In the genomic region with DNA sequence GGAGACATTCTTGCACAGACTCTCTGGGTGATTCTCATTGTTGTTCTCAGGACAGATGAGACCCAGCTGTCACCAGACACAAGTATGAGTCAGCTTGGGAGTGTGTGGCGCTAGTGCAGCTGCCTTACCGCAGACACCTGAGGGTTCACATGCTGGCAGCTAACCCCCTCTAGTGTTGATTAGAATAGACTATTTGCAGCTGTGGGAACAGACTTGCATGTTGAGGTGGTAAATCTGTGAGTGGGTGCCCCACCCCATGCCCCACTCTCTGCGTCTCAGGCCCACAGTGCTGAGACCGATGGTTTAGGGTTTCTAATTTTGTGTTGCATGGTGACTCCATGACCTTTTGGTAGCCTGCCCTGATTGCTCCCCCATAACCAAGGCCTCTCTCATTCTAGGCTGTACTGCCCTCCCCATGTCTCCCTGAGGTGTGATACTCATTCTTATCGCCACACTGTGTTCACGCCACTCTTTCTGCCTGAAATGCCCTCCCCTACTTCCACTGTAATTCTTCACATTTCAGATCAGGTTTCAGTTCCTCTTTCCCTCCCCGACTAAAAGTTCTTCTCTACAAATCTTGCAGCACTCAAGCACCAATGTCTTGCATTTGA, we compare ENCODE assay signal across 8 cellular contexts.
DNase-seq lines count a peak whose midpoint lies in the region; ATAC-seq, FAIRE-seq and TF ChIP-seq lines count a peak whose summit lies in the region.

No MANE protein-coding gene starts in this region.

- H3K4me2 ChIP-seq in hepatocyte, result no peak overlapping the region

- no peaks in the 10 kb centered on the region for H3K9me2 ChIP-seq in hepatocyte (replicated peaks; ENCODE audit: insufficient read depth)

- 63% methylated on average over 7 of the region's 7 CpGs for WGBS in hepatocyte (ENCODE audit: low lambda C conversion rate, missing lambda C conversion rate)

- ATAC-seq in GM21737 (IDR thresholded peaks at IDR 0.05; ENCODE audit: unreplicated experiment), result peak; percentile 90

- H3K27me3 ChIP-seq in hepatocyte, result peaks cover 23% of the 10 kb centered on the region

- no peaks in the 10 kb centered on the region for H3K4me1 ChIP-seq in hepatocyte (ENCODE audit: insufficient read depth)

- H2AFZ ChIP-seq in hepatocyte, result no peak overlapping the region

- no peaks in the 10 kb centered on the region for H3K36me3 ChIP-seq in hepatocyte (replicated peaks; ENCODE audit: insufficient read depth, low read depth)

- peak; percentile 7 for DNase-seq in NK-92 treated with Interleukin-12 subunit alpha and Interleukin-12 subunit beta, amount 100 ng/mL, for 24 hours (lab: John Stamatoyannopoulos, UW)
- DNase-seq in NK-92 (lab: John Stamatoyannopoulos, UW; ENCODE audit: unreplicated experiment) (no peak), HT1080 (ENCODE audit: low read depth) (peak; percentile 76), RCC 7860 (ENCODE audit: low spot score) (peak; percentile 77), hepatocyte (ENCODE audit: low spot score) (peak; percentile 70), NCI-H2227 (lab: John Stamatoyannopoulos, UW; ENCODE audit: unreplicated experiment) (no peak), dermis blood vessel endothelial cell (no peak)

- peak; percentile 65 for FAIRE-seq in RCC 7860 (lab: Jason Lieb, UNC)

- peak; percentile 44 for TF ChIP-seq CTCF in hepatocyte (IDR thresholded peaks at IDR 0.05; ENCODE audit: poor library complexity)

- H3K27ac ChIP-seq in hepatocyte, result no peak overlapping the region

- H3K9me3 ChIP-seq in hepatocyte (ENCODE audit: low read depth), result no peaks in the 10 kb centered on the region

- no peaks in the 10 kb centered on the region for H3K79me2 ChIP-seq in hepatocyte

- H3K4me3 ChIP-seq in hepatocyte, result no peak overlapping the region

- no peaks in the 10 kb centered on the region for H4K20me1 ChIP-seq in hepatocyte (ENCODE audit: insufficient read depth, poor library complexity, severe bottlenecking)

Comparison
In these comparisons a context has a peak if more than half of its experiments do, and no peak if none do; other contexts are left out.
1. DNase-seq: peak in NK-92 treated with Interleukin-12 subunit alpha and Interleukin-12 subunit beta, amount 100 ng/mL, for 24 hours (single experiment), HT1080 (single experiment), RCC 7860 (single experiment) and hepatocyte (single experiment); none in NK-92 (single experiment), NCI-H2227 (single experiment) and dermis blood vessel endothelial cell (single experiment).